In genomic region chr15:36313021-36313420, GRCh38 we compare ENCODE assay signal across 34 cellular contexts.
DNase-seq lines count a peak whose midpoint lies in the region; ATAC-seq and TF ChIP-seq lines count a peak whose summit lies in the region.
"Had no signal": no experiment of that assay in that cellular context is flagged by ENCODE, and none has a peak within 500 bp of the region (broad histone marks: within the 10 kb centered on the region; RNA-seq: fewer than 3 reads in every experiment).

No MANE protein-coding gene starts in this region.

- H3K9me3 ChIP-seq in T-helper 17 cell (ENCODE audit: control insufficient read depth, low read length, poor library complexity, severe bottlenecking), result peaks cover 4% of the 10 kb centered on the region
- H3K9me3 ChIP-seq: prostate gland, thyroid gland had no signal

- no peak overlapping the region for H3K4me3 ChIP-seq in astrocyte of the cerebellum (ENCODE audit: low read depth, low read length)
- H3K4me3 ChIP-seq in fibroblast of the aortic adventitia (ENCODE audit: low read depth, low read length), result no peak overlapping the region
- H3K4me3 ChIP-seq: hepatocyte, lower lobe of right lung, prostate gland, sigmoid colon, thyroid gland, uterus had no signal

- no peaks in the 10 kb centered on the region for H3K36me3 Mint-ChIP-seq in T-helper 17 cell (ENCODE audit: low read depth)
- H3K36me3 Mint-ChIP-seq: activated naive CD8-positive, alpha-beta T cell; CD8-positive, alpha-beta T cell; natural killer cell; T-cell had no signal

- ATAC-seq in T-helper 17 cell (no peak), HG03442 (IDR thresholded peaks at IDR 0.05; ENCODE audit: unreplicated experiment) (no peak)
- ATAC-seq: CD8-positive, alpha-beta T cell; esophagus mucosa; lower lobe of right lung; natural killer cell; T-cell had no signal

- peaks cover 5% of the 10 kb centered on the region for H3K27me3 Mint-ChIP-seq in T-helper 17 cell
- H3K27me3 Mint-ChIP-seq: activated B cell treated with CpG ODN at 0.5 μM for 24 hours; activated CD4-positive, alpha-beta T cell treated with anti-CD3 and anti-CD28 coated beads, Interleukin-2, amount 10 ng/mL, durations not matched to agents 7 days and 5 days; activated naive CD8-positive, alpha-beta T cell; B cell; T-cell had no signal

- peak; percentile 21 for DNase-seq in Daoy (ENCODE audit: low read depth)
- DNase-seq in HS-5 (ENCODE audit: low read depth), result peak; percentile 13
- DNase-seq in astrocyte of the cerebellum (ENCODE audit: low read depth), result peak; percentile 41
- DNase-seq in fibroblast of the aortic adventitia (ENCODE audit: low read depth), result peak; percentile 32
- no peak for DNase-seq in T-helper 17 cell
- no peak for DNase-seq in D341Med (ENCODE audit: low spot score)
- no peak for DNase-seq in NCI-H510A (lab: John Stamatoyannopoulos, UW)
- DNase-seq: activated B cell treated with CpG ODN at 0.5 μM for 24 hours; activated CD4-positive, alpha-beta T cell treated with anti-CD3 and anti-CD28 coated beads, Interleukin-2, amount 10 ng/mL, durations not matched to agents 7 days and 5 days; activated effector memory CD4-positive, alpha-beta T cell treated with anti-CD3 and anti-CD28 coated beads, Interleukin-2, amount 50 U/mL, for 16 hours; activated T-cell treated with anti-CD3 and anti-CD28 coated beads, Interleukin-2, amount 50 U/mL, for 1 hour; caudate nucleus; CD8-positive, alpha-beta T cell; cortex of kidney; lower lobe of right lung; natural killer cell; NCI-H146; NCI-H2107; NCI-H446; NCI-H82; nucleus accumbens; RPMI8226; sigmoid colon; stimulated activated CD4-positive, alpha-beta T cell treated with anti-CD3 and anti-CD28 coated beads, Interleukin-12 subunit alpha, Interleukin-12 subunit beta, amount 100 ng/mL, for 4 hours; stimulated activated CD4-positive, alpha-beta T cell treated with anti-CD3 and anti-CD28 coated beads, Interleukin-4, amount 100 ng/mL, for 1 hour; T-cell; thyroid gland; uterus had no signal

- no peak overlapping the region for H3K4me3 Mint-ChIP-seq in T-helper 17 cell
- H3K4me3 Mint-ChIP-seq: activated B cell treated with CpG ODN at 0.5 μM for 24 hours; activated CD4-positive, alpha-beta T cell treated with anti-CD3 and anti-CD28 coated beads, Interleukin-2, amount 10 ng/mL, durations not matched to agents 7 days and 5 days; activated naive CD8-positive, alpha-beta T cell; B cell; CD8-positive, alpha-beta T cell; natural killer cell; T-cell had no signal

- in situ Hi-C loops in astrocyte of the cerebellum (cut with HindIII; ENCODE audit: low sequenced_read_pairs), result no loop called here

- no peak overlapping the region for H3K27ac Mint-ChIP-seq in T-helper 17 cell
- H3K27ac Mint-ChIP-seq: activated B cell treated with CpG ODN at 0.5 μM for 24 hours; activated CD4-positive, alpha-beta T cell treated with anti-CD3 and anti-CD28 coated beads, Interleukin-2, amount 10 ng/mL, durations not matched to agents 7 days and 5 days; activated naive CD8-positive, alpha-beta T cell; B cell; CD8-positive, alpha-beta T cell; natural killer cell; T-cell had no signal

- TF ChIP-seq CTCF in astrocyte of the cerebellum (IDR thresholded peaks at IDR 0.05; ENCODE audit: low read depth, low read length, missing control alignments), result no peak
- TF ChIP-seq CTCF in fibroblast of the aortic adventitia (IDR thresholded peaks at IDR 0.05; ENCODE audit: insufficient read depth, low read length), result no peak

- no peaks in the 10 kb centered on the region for H3K4me1 Mint-ChIP-seq in T-helper 17 cell
- H3K4me1 Mint-ChIP-seq: activated B cell treated with CpG ODN at 0.5 μM for 24 hours; activated CD4-positive, alpha-beta T cell treated with anti-CD3 and anti-CD28 coated beads, Interleukin-2, amount 10 ng/mL, durations not matched to agents 7 days and 5 days; B cell; natural killer cell; T-cell had no signal

Comparison
In these comparisons a context has a peak if more than half of its experiments do, and no peak if none do; other contexts are left out.
1. DNase-seq: peak in Daoy (single experiment), HS-5 (single experiment), astrocyte of the cerebellum (single experiment) and fibroblast of the aortic adventitia (single experiment); none in T-helper 17 cell (0 of 3), D341Med (single experiment) and NCI-H510A (single experiment).